1 cellular context compared by ENCODE assay signal in the genomic region with DNA sequence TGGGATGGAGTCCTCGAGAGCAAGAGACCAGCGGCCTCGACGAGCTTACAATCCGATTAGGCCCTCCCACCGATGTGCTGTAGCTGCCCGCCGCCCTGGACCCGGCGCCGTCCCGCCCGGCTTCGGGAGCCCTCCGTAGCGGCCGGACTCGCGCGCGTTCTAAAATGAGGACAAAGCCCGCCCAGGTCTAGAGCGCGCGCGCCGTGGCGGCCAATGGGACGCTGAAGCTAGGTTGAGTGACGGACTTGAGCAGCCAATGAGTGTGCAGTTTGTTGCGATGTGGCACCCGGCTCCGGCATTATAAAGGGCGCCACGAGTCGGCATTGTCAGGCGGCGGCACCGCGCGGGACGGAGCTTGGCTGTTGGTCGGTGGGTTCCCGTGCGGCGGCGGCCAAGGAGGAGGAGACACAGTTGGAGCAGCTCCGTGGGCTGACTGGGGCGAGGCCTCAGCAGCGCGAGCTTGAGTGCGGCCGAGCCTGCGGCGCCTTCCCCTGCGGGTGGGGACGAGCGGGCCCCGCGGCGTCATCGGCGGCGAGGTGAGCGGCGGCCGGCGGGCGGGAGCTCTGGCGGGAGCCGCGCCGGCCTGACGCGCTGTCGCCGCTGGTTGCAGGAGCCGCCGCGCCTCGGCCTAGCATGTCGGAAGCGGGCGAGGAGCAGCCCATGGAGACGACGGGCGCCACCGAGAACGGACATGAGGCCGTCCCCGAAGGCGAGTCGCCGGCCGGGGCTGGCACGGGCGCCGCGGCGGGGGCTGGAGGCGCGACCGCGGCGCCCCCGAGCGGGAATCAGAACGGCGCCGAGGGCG.
TF ChIP-seq lines count a peak whose summit lies in the region.

HNRNPAB (plus strand) TSS at position 329 of the 805 bp plus-strand sequence; CDS start at position 634, 305 bp downstream.

TF ChIP-seq in HepG2, 621 proteins besides CTCF, POLR2A, EP300 and RAD21 (continued from another document and continues in another):
- TF ChIP-seq, protein P1, sequence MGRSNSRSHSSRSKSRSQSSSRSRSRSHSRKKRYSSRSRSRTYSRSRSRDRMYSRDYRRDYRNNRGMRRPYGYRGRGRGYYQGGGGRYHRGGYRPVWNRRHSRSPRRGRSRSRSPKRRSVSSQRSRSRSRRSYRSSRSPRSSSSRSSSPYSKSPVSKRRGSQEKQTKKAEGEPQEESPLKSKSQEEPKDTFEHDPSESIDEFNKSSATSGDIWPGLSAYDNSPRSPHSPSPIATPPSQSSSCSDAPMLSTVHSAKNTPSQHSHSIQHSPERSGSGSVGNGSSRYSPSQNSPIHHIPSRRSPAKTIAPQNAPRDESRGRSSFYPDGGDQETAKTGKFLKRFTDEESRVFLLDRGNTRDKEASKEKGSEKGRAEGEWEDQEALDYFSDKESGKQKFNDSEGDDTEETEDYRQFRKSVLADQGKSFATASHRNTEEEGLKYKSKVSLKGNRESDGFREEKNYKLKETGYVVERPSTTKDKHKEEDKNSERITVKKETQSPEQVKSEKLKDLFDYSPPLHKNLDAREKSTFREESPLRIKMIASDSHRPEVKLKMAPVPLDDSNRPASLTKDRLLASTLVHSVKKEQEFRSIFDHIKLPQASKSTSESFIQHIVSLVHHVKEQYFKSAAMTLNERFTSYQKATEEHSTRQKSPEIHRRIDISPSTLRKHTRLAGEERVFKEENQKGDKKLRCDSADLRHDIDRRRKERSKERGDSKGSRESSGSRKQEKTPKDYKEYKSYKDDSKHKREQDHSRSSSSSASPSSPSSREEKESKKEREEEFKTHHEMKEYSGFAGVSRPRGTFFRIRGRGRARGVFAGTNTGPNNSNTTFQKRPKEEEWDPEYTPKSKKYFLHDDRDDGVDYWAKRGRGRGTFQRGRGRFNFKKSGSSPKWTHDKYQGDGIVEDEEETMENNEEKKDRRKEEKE (IDR thresholded peaks at IDR 0.05) = no peak
- TF ChIP-seq, protein P2, sequence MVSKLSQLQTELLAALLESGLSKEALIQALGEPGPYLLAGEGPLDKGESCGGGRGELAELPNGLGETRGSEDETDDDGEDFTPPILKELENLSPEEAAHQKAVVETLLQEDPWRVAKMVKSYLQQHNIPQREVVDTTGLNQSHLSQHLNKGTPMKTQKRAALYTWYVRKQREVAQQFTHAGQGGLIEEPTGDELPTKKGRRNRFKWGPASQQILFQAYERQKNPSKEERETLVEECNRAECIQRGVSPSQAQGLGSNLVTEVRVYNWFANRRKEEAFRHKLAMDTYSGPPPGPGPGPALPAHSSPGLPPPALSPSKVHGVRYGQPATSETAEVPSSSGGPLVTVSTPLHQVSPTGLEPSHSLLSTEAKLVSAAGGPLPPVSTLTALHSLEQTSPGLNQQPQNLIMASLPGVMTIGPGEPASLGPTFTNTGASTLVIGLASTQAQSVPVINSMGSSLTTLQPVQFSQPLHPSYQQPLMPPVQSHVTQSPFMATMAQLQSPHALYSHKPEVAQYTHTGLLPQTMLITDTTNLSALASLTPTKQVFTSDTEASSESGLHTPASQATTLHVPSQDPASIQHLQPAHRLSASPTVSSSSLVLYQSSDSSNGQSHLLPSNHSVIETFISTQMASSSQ (IDR thresholded peaks at IDR 0.05; ENCODE audit: low read depth) = no peak
- TF ChIP-seq, protein P2 (CRISPR knock-in tag; IDR thresholded peaks at IDR 0.05; ENCODE audit: borderline replicate concordance) = peak; percentile 52; the same call in 1 of the 2 replicates
- TF ChIP-seq KDM5A (IDR thresholded peaks at IDR 0.05; ENCODE audit: borderline replicate concordance, low read length) (0 out of 2 replicates have a peak, but pooled peaks have one; percentile 42), ZNF317 (CRISPR knock-in tag; IDR thresholded peaks at IDR 0.05) (peak; percentile 68), ZMAT5 (CRISPR knock-in tag; IDR thresholded peaks at IDR 0.05; ENCODE audit: borderline replicate concordance, low read depth) (no peak), STAT5B (CRISPR knock-in tag; IDR thresholded peaks at IDR 0.05) (peak; percentile 72; the same call in 1 of the 2 replicates), ATM (IDR thresholded peaks at IDR 0.05; ENCODE audit: borderline replicate concordance) (no peak), ZNF598 (CRISPR knock-in tag; IDR thresholded peaks at IDR 0.05; ENCODE audit: borderline replicate concordance) (peak; percentile 78; the same call in 1 of the 2 replicates), PHB2 (IDR thresholded peaks at IDR 0.05; ENCODE audit: partially characterized antibody) (no peak), HNF4A (CRISPR knock-in tag; IDR thresholded peaks at IDR 0.05) (peak; percentile 18; the same call in 1 of the 2 replicates), ONECUT2 (CRISPR knock-in tag; IDR thresholded peaks at IDR 0.05) (0 out of 2 replicates have a peak, but pooled peaks have one; percentile 10), TOPORS (CRISPR knock-in tag; IDR thresholded peaks at IDR 0.05) (peak; percentile 85), ZNF790 (CRISPR knock-in tag; IDR thresholded peaks at IDR 0.05; ENCODE audit: borderline replicate concordance) (peak; percentile 78), DR1 (CRISPR knock-in tag; IDR thresholded peaks at IDR 0.05) (peak; percentile 95), ZNF816 (CRISPR knock-in tag; IDR thresholded peaks at IDR 0.05; ENCODE audit: borderline replicate concordance) (peak; percentile 58; the same call in 1 of the 2 replicates), NCOA1 (CRISPR knock-in tag; IDR thresholded peaks at IDR 0.05) (no peak), AHR (CRISPR knock-in tag; IDR thresholded peaks at IDR 0.05) (peak; percentile 92; the same call in 1 of the 2 replicates), POGK (CRISPR knock-in tag; conservative IDR thresholded peaks at IDR 0.05) (peak; percentile 24; the same call in 1 of the 2 replicates), ZZZ3 (CRISPR knock-in tag; IDR thresholded peaks at IDR 0.05; ENCODE audit: borderline replicate concordance) (peak; percentile 59; the same call in 1 of the 2 replicates), ZNF3 (CRISPR knock-in tag; IDR thresholded peaks at IDR 0.05) (no peak), PITX1 (CRISPR knock-in tag; IDR thresholded peaks at IDR 0.05) (peak; percentile 74), FOXO4 (CRISPR knock-in tag; conservative IDR thresholded peaks at IDR 0.05) (no peak), ZNF354B (CRISPR knock-in tag; IDR thresholded peaks at IDR 0.05) (peak; percentile 94; the same call in 1 of the 2 replicates), HOXA9 (CRISPR knock-in tag; IDR thresholded peaks at IDR 0.05; ENCODE audit: borderline replicate concordance) (peak; percentile 95), POLR2G (IDR thresholded peaks at IDR 0.05; ENCODE audit: low read depth, low read length) (peak; percentile 100), GATAD2A (CRISPR knock-in tag; IDR thresholded peaks at IDR 0.05) (no peak), ZNF879 (CRISPR knock-in tag; IDR thresholded peaks at IDR 0.05) (no peak), ZNF83 (CRISPR knock-in tag; IDR thresholded peaks at IDR 0.05; ENCODE audit: borderline replicate concordance) (0 out of 2 replicates have a peak, but pooled peaks have one; percentile 63), ZNF205 (CRISPR knock-in tag; IDR thresholded peaks at IDR 0.05) (peak; percentile 43; the same call in 1 of the 2 replicates), ZNF557 (CRISPR knock-in tag; IDR thresholded peaks at IDR 0.05) (peak; percentile 70), CHD2 (IDR thresholded peaks at IDR 0.05; ENCODE audit: low read depth, low read length) (peak; percentile 52; the same call in 1 of the 2 replicates), ARID3A (IDR thresholded peaks at IDR 0.05; ENCODE audit: low read depth, low read length) (no peak), ZFP82 (CRISPR knock-in tag; IDR thresholded peaks at IDR 0.05; ENCODE audit: borderline replicate concordance) (peak; percentile 41; the same call in 1 of the 2 replicates), ZNF576 (CRISPR knock-in tag; IDR thresholded peaks at IDR 0.05) (0 out of 2 replicates have a peak, but pooled peaks have one; percentile 73), ZNF24 (IDR thresholded peaks at IDR 0.05) (no peak)
- TF ChIP-seq, protein P3, sequence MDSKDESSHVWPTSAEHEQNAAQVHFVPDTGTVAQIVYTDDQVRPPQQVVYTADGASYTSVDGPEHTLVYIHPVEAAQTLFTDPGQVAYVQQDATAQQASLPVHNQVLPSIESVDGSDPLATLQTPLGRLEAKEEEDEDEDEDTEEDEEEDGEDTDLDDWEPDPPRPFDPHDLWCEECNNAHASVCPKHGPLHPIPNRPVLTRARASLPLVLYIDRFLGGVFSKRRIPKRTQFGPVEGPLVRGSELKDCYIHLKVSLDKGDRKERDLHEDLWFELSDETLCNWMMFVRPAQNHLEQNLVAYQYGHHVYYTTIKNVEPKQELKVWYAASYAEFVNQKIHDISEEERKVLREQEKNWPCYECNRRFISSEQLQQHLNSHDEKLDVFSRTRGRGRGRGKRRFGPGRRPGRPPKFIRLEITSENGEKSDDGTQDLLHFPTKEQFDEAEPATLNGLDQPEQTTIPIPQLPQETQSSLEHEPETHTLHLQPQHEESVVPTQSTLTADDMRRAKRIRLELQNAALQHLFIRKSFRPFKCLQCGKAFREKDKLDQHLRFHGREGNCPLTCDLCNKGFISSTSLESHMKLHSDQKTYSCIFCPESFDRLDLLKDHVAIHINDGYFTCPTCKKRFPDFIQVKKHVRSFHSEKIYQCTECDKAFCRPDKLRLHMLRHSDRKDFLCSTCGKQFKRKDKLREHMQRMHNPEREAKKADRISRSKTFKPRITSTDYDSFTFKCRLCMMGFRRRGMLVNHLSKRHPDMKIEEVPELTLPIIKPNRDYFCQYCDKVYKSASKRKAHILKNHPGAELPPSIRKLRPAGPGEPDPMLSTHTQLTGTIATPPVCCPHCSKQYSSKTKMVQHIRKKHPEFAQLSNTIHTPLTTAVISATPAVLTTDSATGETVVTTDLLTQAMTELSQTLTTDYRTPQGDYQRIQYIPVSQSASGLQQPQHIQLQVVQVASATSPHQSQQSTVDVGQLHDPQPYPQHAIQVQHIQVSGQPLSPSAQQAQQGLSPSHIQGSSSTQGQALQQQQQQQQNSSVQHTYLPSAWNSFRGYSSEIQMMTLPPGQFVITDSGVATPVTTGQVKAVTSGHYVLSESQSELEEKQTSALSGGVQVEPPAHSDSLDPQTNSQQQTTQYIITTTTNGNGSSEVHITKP (CRISPR knock-in tag; IDR thresholded peaks at IDR 0.05; ENCODE audit: low read depth) = no peak
- TF ChIP-seq, protein P4, sequence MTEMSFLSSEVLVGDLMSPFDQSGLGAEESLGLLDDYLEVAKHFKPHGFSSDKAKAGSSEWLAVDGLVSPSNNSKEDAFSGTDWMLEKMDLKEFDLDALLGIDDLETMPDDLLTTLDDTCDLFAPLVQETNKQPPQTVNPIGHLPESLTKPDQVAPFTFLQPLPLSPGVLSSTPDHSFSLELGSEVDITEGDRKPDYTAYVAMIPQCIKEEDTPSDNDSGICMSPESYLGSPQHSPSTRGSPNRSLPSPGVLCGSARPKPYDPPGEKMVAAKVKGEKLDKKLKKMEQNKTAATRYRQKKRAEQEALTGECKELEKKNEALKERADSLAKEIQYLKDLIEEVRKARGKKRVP (CRISPR knock-in tag; IDR thresholded peaks at IDR 0.05) = peak in 1 of 2 experiments; percentile 63; a peak in 2 of 4 replicates
- TF ChIP-seq, protein P5, sequence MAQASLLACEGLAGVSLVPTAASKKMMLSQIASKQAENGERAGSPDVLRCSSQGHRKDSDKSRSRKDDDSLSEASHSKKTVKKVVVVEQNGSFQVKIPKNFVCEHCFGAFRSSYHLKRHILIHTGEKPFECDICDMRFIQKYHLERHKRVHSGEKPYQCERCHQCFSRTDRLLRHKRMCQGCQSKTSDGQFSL (CRISPR knock-in tag; IDR thresholded peaks at IDR 0.05) = no peak
